ENCODE assay signal across 1 cellular context in the genomic region with DNA sequence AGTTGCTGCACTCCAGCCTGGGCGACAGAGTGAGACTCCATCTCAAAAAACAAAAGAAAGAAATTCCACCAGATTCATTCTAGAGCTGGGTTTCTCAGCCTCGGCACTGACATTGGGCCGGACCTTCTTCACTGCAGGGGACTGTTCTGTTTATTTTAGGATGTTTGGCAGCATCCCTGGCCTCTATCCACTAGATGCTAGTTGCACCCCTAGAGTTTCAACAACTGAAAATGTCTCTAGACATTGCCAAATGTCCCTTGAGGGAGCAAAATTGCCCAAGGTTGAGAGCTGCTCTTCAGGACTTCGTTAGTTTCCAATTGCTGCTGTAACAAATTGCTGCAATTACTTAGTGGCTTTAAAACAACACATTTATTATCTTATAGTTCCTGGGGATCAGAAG.
TF ChIP-seq lines count a peak whose summit lies in the region.

No MANE protein-coding gene starts in this region.

TF ChIP-seq in GM23338, 12 proteins besides CTCF, POLR2A, EP300 and RAD21 (continued from another document):
- TF ChIP-seq ZNF462 (CRISPR knock-in tag; IDR thresholded peaks at IDR 0.05) = no peak
- TF ChIP-seq JUNB (IDR thresholded peaks at IDR 0.05; ENCODE audit: unreplicated experiment) = no peak
- no peak for TF ChIP-seq NANOG (IDR thresholded peaks at IDR 0.05; ENCODE audit: borderline replicate concordance)
- TF ChIP-seq, protein P1, sequence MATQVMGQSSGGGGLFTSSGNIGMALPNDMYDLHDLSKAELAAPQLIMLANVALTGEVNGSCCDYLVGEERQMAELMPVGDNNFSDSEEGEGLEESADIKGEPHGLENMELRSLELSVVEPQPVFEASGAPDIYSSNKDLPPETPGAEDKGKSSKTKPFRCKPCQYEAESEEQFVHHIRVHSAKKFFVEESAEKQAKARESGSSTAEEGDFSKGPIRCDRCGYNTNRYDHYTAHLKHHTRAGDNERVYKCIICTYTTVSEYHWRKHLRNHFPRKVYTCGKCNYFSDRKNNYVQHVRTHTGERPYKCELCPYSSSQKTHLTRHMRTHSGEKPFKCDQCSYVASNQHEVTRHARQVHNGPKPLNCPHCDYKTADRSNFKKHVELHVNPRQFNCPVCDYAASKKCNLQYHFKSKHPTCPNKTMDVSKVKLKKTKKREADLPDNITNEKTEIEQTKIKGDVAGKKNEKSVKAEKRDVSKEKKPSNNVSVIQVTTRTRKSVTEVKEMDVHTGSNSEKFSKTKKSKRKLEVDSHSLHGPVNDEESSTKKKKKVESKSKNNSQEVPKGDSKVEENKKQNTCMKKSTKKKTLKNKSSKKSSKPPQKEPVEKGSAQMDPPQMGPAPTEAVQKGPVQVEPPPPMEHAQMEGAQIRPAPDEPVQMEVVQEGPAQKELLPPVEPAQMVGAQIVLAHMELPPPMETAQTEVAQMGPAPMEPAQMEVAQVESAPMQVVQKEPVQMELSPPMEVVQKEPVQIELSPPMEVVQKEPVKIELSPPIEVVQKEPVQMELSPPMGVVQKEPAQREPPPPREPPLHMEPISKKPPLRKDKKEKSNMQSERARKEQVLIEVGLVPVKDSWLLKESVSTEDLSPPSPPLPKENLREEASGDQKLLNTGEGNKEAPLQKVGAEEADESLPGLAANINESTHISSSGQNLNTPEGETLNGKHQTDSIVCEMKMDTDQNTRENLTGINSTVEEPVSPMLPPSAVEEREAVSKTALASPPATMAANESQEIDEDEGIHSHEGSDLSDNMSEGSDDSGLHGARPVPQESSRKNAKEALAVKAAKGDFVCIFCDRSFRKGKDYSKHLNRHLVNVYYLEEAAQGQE (IDR thresholded peaks at IDR 0.05; ENCODE audit: unreplicated experiment) = no peak
- no peak for TF ChIP-seq ZNF114 (CRISPR knock-in tag; IDR thresholded peaks at IDR 0.05)
- TF ChIP-seq EZH2 (IDR thresholded peaks at IDR 0.05; ENCODE audit: low read depth, unreplicated experiment) = no peak
- no peak for TF ChIP-seq ZNF331 (CRISPR knock-in tag; IDR thresholded peaks at IDR 0.05; ENCODE audit: low read depth)
- no peak for TF ChIP-seq POLR2AphosphoS5 (IDR thresholded peaks at IDR 0.05; ENCODE audit: low read depth)
- no peak for TF ChIP-seq EZH2phosphoT487 (IDR thresholded peaks at IDR 0.05; ENCODE audit: unreplicated experiment)
TF ChIP-seq in GM23338: peak in this region for 0.
